8 cellular contexts compared by ENCODE assay signal in the genomic region with DNA sequence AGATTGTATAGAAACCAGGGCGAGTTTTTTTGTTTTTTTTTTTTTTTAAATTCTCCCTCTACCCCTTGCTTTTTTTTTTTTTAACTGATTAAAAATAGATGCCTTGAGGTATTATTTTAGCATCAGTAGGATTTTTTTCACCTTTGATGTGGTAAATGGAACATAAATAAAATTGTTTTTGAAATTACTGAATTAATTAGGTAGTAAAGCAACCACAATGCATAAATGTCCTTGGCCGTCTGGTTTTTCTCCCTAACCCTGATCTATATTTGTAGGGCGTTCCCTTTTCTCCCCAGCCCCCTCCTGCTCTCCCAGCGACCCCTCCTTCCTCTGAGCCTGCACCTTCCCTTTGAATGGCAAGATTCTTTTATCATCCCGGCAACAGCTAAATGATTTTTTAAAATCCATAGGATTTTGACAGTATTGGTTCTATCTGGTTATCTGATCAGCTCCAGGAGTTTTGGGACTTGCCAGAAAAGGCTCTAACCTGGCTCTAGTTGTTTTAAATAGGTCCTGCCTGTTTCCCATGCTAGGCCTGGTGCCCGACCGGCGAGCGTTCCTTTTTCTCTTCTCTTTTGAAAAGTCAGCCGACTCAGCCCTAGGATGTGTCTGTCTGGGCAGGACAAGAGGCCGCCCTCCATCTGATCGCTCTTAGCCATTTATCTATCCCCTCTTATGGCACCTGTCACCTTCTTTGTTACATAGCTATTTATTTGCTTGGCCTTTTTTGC.
DNase-seq lines count a peak whose midpoint lies in the region; ATAC-seq and TF ChIP-seq lines count a peak whose summit lies in the region.

No MANE protein-coding gene starts in this region.

- H3K27me3 Mint-ChIP-seq in effector memory CD8-positive, alpha-beta T cell, result no peaks in the 10 kb centered on the region

- TF ChIP-seq CTCF in C4-2B (conservative IDR thresholded peaks at IDR 0.05), result no peak
- no peak for TF ChIP-seq CTCF in BE2C (IDR thresholded peaks at IDR 0.05; ENCODE audit: low read depth, low read length)

- H3K9me3 Mint-ChIP-seq in effector memory CD8-positive, alpha-beta T cell, result no peaks in the 10 kb centered on the region

- H3K27ac Mint-ChIP-seq in effector memory CD8-positive, alpha-beta T cell, result peak overlapping the region; percentile 39 to 89

- no peaks in the 10 kb centered on the region for H3K9me3 ChIP-seq in BE2C

- peak overlapping the region; percentile 72 to 74 for H3K4me3 Mint-ChIP-seq in effector memory CD8-positive, alpha-beta T cell

- H3K27ac ChIP-seq in C4-2B, result peak overlapping the region; percentile 96
- H3K27ac ChIP-seq in rectal smooth muscle tissue (ENCODE audit: low read depth, low read length), result peak overlapping the region; percentile 100

- H3K4me3 ChIP-seq in rectal smooth muscle tissue (ENCODE audit: low read length) (peak overlapping the region; percentile 22), BE2C (ENCODE audit: low read depth, low read length) (no peak overlapping the region)

- H3K27me3 ChIP-seq in rectal smooth muscle tissue (ENCODE audit: control insufficient read depth, insufficient read depth, low read length) (no peaks in the 10 kb centered on the region), BE2C (peaks cover 21% of the 10 kb centered on the region)

- no peak overlapping the region for H3K9ac ChIP-seq in rectal smooth muscle tissue (ENCODE audit: low read length)

- DNase-seq in NCI-H69 (lab: John Stamatoyannopoulos, UW) (peak; percentile 54), islet precursor cell (no peak), BE2C (no peak), SW 1271 (lab: John Stamatoyannopoulos, UW) (no peak)
- no peak for DNase-seq in effector memory CD8-positive, alpha-beta T cell
- no peak for DNase-seq in activated CD4-positive, alpha-beta T cell treated with anti-CD3 and anti-CD28 coated beads, Interleukin-2, amount 50 U/mL, for 48 hours

- H3K36me3 ChIP-seq in rectal smooth muscle tissue (ENCODE audit: control insufficient read depth, insufficient read depth, low read length) (no peaks in the 10 kb centered on the region), BE2C (no peaks in the 10 kb centered on the region)

- no peak for ATAC-seq in effector memory CD8-positive, alpha-beta T cell (replicated peaks)

- H3K4me1 Mint-ChIP-seq in effector memory CD8-positive, alpha-beta T cell (ENCODE audit: low read depth in 2 of 2), result peaks cover 69 to 73% of the 10 kb centered on the region in 2 donors

- H3K4me1 ChIP-seq in rectal smooth muscle tissue (ENCODE audit: control insufficient read depth, insufficient read depth, low read length) (peaks cover 88% of the 10 kb centered on the region), BE2C (peaks cover 23% of the 10 kb centered on the region)

- peaks cover 24% of the 10 kb centered on the region for H3K36me3 Mint-ChIP-seq in effector memory CD8-positive, alpha-beta T cell (ENCODE audit: insufficient read depth)
